Comparison of ENCODE assay signal across 21 cellular contexts in the genomic region with DNA sequence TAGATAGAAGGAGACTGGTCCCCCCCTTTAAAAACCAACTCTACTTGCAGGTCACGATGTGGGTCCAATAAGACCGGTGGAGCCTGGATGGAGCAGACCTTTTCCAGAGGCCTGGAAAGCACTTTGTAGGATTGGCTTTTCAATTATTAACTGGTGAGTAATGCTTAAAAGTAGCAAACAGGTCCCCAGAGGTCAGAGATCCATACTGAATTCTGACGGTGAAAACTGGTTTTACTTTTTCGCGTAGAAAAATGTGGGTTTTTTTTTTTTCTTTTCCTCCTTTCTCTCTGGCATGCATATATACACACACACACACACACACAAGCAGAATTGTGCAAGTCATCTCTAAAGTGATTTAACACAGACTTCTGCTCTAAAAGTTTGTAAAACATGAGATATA.
DNase-seq lines count a peak whose midpoint lies in the region; ATAC-seq and TF ChIP-seq lines count a peak whose summit lies in the region.
"Had no signal": no experiment of that assay in that cellular context is flagged by ENCODE, and none has a peak within 500 bp of the region (broad histone marks: within the 10 kb centered on the region; RNA-seq: fewer than 3 reads in every experiment).

No MANE protein-coding gene starts in this region.

- H2AFZ ChIP-seq in mesenchymal stem cell (ENCODE audit: low read depth, low read length) = no peak overlapping the region

- H3K27me3 ChIP-seq in mesenchymal stem cell (ENCODE audit: control insufficient read depth in 1 of 2, insufficient read depth in 1 of 2, low read length in 2 of 2) = no peaks in the 10 kb centered on the region
- H3K27me3 ChIP-seq in CD8-positive, alpha-beta memory T cell (ENCODE audit: insufficient read depth, low read length, poor library complexity, severe bottlenecking) = no peaks in the 10 kb centered on the region
- H3K27me3 ChIP-seq: upper lobe of left lung had no signal

- H3K14ac ChIP-seq in mesenchymal stem cell (ENCODE audit: low read length in 2 of 2) = no peak overlapping the region

- H3K27ac Mint-ChIP-seq in CD8-positive, alpha-beta memory T cell = no peak overlapping the region
- H3K27ac Mint-ChIP-seq: activated CD8-positive, alpha-beta T cell treated with anti-CD3 and anti-CD28 coated beads for 36 hours; stimulated activated naive B cell treated with anti-CD40 and anti-IgM and Interleukin-4, amounts not matched to agents 10 μg/mL and 1 μg/mL and 100 μg/mL, for 72 hours; T-helper 1 cell treated with Interleukin-12 subunit alpha and Interleukin-12 subunit beta and Interleukin-4 antibody, amounts not matched to agents 30 μg/mL and 1 μg/mL, for 36 hours had no signal

- no peak overlapping the region for H4K91ac ChIP-seq in mesenchymal stem cell (ENCODE audit: low read length)

- H2BK120ac ChIP-seq in mesenchymal stem cell (ENCODE audit: low read depth, low read length) = no peak overlapping the region

- no peak for TF ChIP-seq CTCF in fibroblast of mammary gland (conservative IDR thresholded peaks at IDR 0.05; ENCODE audit: control insufficient read depth, insufficient read depth, low read depth, low read length)

- no peak overlapping the region for H3K18ac ChIP-seq in mesenchymal stem cell (ENCODE audit: low read depth in 1 of 2, low read length in 2 of 2)

- no peak overlapping the region for H3K4me3 Mint-ChIP-seq in CD8-positive, alpha-beta memory T cell
- H3K4me3 Mint-ChIP-seq: activated CD8-positive, alpha-beta T cell treated with anti-CD3 and anti-CD28 coated beads for 36 hours; stimulated activated naive B cell treated with anti-CD40 and anti-IgM and Interleukin-4, amounts not matched to agents 10 μg/mL and 1 μg/mL and 100 μg/mL, for 72 hours; T-helper 1 cell treated with Interleukin-12 subunit alpha and Interleukin-12 subunit beta and Interleukin-4 antibody, amounts not matched to agents 30 μg/mL and 1 μg/mL, for 36 hours had no signal

- no peaks in the 10 kb centered on the region for H3K27me3 Mint-ChIP-seq in CD8-positive, alpha-beta memory T cell
- H3K27me3 Mint-ChIP-seq: activated CD8-positive, alpha-beta T cell treated with anti-CD3 and anti-CD28 coated beads for 36 hours; stimulated activated naive B cell treated with anti-CD40 and anti-IgM and Interleukin-4, amounts not matched to agents 10 μg/mL and 1 μg/mL and 100 μg/mL, for 72 hours had no signal

- CTCF ChIA-PET in CD8-positive, alpha-beta memory T cell (lab: Charles Lee) = no interaction called here

- H3K27ac ChIP-seq in mesenchymal stem cell (ENCODE audit: low read length, poor library complexity, severe bottlenecking) = peak overlapping the region; percentile 94
- no peak overlapping the region for H3K27ac ChIP-seq in CD8-positive, alpha-beta memory T cell (ENCODE audit: low read depth, low read length)
- H3K27ac ChIP-seq: 22Rv1, prostate gland, upper lobe of left lung had no signal

- H2BK12ac ChIP-seq in mesenchymal stem cell (ENCODE audit: low read length in 2 of 2) = no peak overlapping the region

- no CpG with 5 or more reads among the region's 5 CpGs for WGBS in mesenchymal stem cell

- H3K79me1 ChIP-seq in mesenchymal stem cell (replicated peaks; ENCODE audit: low read length, poor library complexity, severe bottlenecking) = peaks cover 7% of the 10 kb centered on the region

- no peak overlapping the region for H2BK15ac ChIP-seq in mesenchymal stem cell (ENCODE audit: low read depth, poor library complexity, severe bottlenecking)

- H2AK5ac ChIP-seq in mesenchymal stem cell (ENCODE audit: low read length, severe bottlenecking) = no peak overlapping the region

- no peaks in the 10 kb centered on the region for H3K4me1 Mint-ChIP-seq in CD8-positive, alpha-beta memory T cell
- H3K4me1 Mint-ChIP-seq: stimulated activated naive B cell treated with anti-CD40 and anti-IgM and Interleukin-4, amounts not matched to agents 10 μg/mL and 1 μg/mL and 100 μg/mL, for 72 hours had no signal

- H3K36me3 Mint-ChIP-seq in CD8-positive, alpha-beta memory T cell = peaks cover 7 to 76% (median 26%) of the 10 kb centered on the region in 3 donors

- H3K23ac ChIP-seq in mesenchymal stem cell (ENCODE audit: low read length in 2 of 2) = no peak overlapping the region

- no peak for ATAC-seq in GM18870 (IDR thresholded peaks at IDR 0.05; ENCODE audit: unreplicated experiment)
- ATAC-seq: activated CD8-positive, alpha-beta T cell treated with anti-CD3 and anti-CD28 coated beads for 36 hours; activated naive CD4-positive, alpha-beta T cell treated with anti-CD3 and anti-CD28 coated beads, Interleukin-2, amount 50 U/mL, for 72 hours; left cardiac atrium; stimulated activated naive B cell treated with anti-CD40 and anti-IgM and Interleukin-4, amounts not matched to agents 10 μg/mL and 1 μg/mL and 100 μg/mL, for 72 hours had no signal

- H4K8ac ChIP-seq in mesenchymal stem cell (ENCODE audit: low read length) = no peak overlapping the region

- H3K4me3 ChIP-seq in fibroblast of mammary gland (ENCODE audit: control insufficient read depth, low read depth, low read length) (no peak overlapping the region), mesenchymal stem cell (ENCODE audit: insufficient read depth in 1 of 2, low read depth in 1 of 2, low read length in 2 of 2) (no peak overlapping the region)
- no peak overlapping the region for H3K4me3 ChIP-seq in CD8-positive, alpha-beta memory T cell (ENCODE audit: low read length)
- H3K4me3 ChIP-seq: prostate gland, upper lobe of left lung had no signal

- DNase-seq in DMS53 (lab: John Stamatoyannopoulos, UW) (peak; percentile 52), DMS53 treated with DMSO at 0.1 percent for 48 hours (lab: John Stamatoyannopoulos, UW; ENCODE audit: unreplicated experiment) (no peak), fibroblast of mammary gland (ENCODE audit: low read depth) (peak; percentile 6), mesenchymal stem cell (peak; percentile 51), NCI-H524 (lab: John Stamatoyannopoulos, UW) (no peak)
- no peak for DNase-seq in CD8-positive, alpha-beta memory T cell
- DNase-seq in stimulated activated CD4-positive, alpha-beta T cell treated with anti-CD3 and anti-CD28 coated beads, Interleukin-4, amount 100 ng/mL, for 24 hours = no peak
- DNase-seq: activated CD8-positive, alpha-beta T cell treated with anti-CD3 and anti-CD28 coated beads for 36 hours; activated T-cell treated with anti-CD3 and anti-CD28 coated beads, Interleukin-2, amount 50 U/mL, for 48 hours; C1 segment of cervical spinal cord; HCEC 1CT; left cardiac atrium; NCI-H1930; NCI-H446 treated with DMSO at 0.1 percent for 48 hours; stimulated activated naive B cell treated with anti-CD40 and anti-IgM and Interleukin-4, amounts not matched to agents 10 μg/mL and 1 μg/mL and 100 μg/mL, for 72 hours; upper lobe of left lung had no signal

- H3K9me3 ChIP-seq in mesenchymal stem cell (ENCODE audit: control insufficient read depth, low read length) = no peaks in the 10 kb centered on the region
- H3K9me3 ChIP-seq in CD8-positive, alpha-beta memory T cell (ENCODE audit: low read length) = no peaks in the 10 kb centered on the region
- H3K9me3 ChIP-seq: prostate gland, upper lobe of left lung had no signal

- H3K36me3 ChIP-seq in mesenchymal stem cell (ENCODE audit: control insufficient read depth in 1 of 2, insufficient read depth in 2 of 2, low read depth in 1 of 2, low read length in 2 of 2) = peaks cover 7 to 52% of the 10 kb centered on the region in 2 experiments
- H3K36me3 ChIP-seq in CD8-positive, alpha-beta memory T cell (ENCODE audit: insufficient read depth, low read length) = peaks cover 7% of the 10 kb centered on the region
- H3K36me3 ChIP-seq: prostate gland had no signal

- no peak overlapping the region for H3K9ac ChIP-seq in mesenchymal stem cell (ENCODE audit: low read length)

- H3K4me2 ChIP-seq in mesenchymal stem cell (ENCODE audit: low read length, poor library complexity, severe bottlenecking) = no peak overlapping the region

- no peaks in the 10 kb centered on the region for H3K9me3 Mint-ChIP-seq in CD8-positive, alpha-beta memory T cell
- H3K9me3 Mint-ChIP-seq: activated CD8-positive, alpha-beta T cell treated with anti-CD3 and anti-CD28 coated beads for 36 hours; activated naive CD4-positive, alpha-beta T cell treated with anti-CD3 and anti-CD28 coated beads, Interleukin-2, amount 50 U/mL, for 72 hours; stimulated activated naive B cell treated with anti-CD40 and anti-IgM and Interleukin-4, amounts not matched to agents 10 μg/mL and 1 μg/mL and 100 μg/mL, for 72 hours; T-helper 1 cell treated with Interleukin-12 subunit alpha and Interleukin-12 subunit beta and Interleukin-4 antibody, amounts not matched to agents 30 μg/mL and 1 μg/mL, for 36 hours had no signal

- H3K4me1 ChIP-seq in mesenchymal stem cell (ENCODE audit: control insufficient read depth, insufficient read depth, low read depth, low read length) = peaks cover 9% of the 10 kb centered on the region
- H3K4me1 ChIP-seq in CD8-positive, alpha-beta memory T cell (ENCODE audit: insufficient read depth, low read length) = no peaks in the 10 kb centered on the region
- H3K4me1 ChIP-seq: prostate gland, upper lobe of left lung had no signal

- POLR2A ChIA-PET in CD8-positive, alpha-beta memory T cell (lab: Charles Lee) = no interaction called here

- no peak overlapping the region for H3K4ac ChIP-seq in mesenchymal stem cell (ENCODE audit: low read depth in 1 of 2, low read length in 2 of 2)

- no peak overlapping the region for H2BK5ac ChIP-seq in mesenchymal stem cell (ENCODE audit: low read depth, low read length, poor library complexity, severe bottlenecking)

Comparison
In these comparisons a context has a peak if more than half of its experiments do, and no peak if none do; other contexts are left out.
1. DNase-seq: peak in DMS53 (single experiment), fibroblast of mammary gland (single experiment) and mesenchymal stem cell (single experiment); none in DMS53 treated with DMSO at 0.1 percent for 48 hours (single experiment), NCI-H524 (0 of 2), CD8-positive, alpha-beta memory T cell (0 of 5) and stimulated activated CD4-positive, alpha-beta T cell treated with anti-CD3 and anti-CD28 coated beads, Interleukin-4, amount 100 ng/mL, for 24 hours (single experiment).